ENCODE assay signal across 11 cellular contexts in the genomic region with DNA sequence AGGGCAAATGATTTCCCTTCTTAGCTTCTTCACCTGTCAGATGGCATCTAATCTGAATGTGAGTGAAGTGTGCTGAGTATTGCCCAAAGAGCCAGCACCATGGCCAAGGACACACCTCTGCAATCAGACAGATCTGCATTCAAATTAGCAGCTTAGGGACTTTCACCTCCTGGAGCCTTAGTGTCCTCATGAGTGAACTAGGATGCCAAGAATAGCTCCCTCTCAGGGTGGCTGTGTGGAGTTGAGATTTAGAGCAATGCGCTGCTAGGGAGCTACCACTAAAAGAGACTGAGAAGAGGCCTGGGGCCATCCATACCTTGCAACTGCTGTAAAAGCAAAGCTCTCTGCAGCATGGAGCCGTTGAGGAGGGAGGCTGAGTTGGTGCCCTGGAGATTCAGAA. TPM values are rescaled to one million over a fixed set of nuclear protein-coding genes. Genes with fewer than 3 reads are reported as not detected.
DNase-seq lines count a peak whose midpoint lies in the region; ATAC-seq and TF ChIP-seq lines count a peak whose summit lies in the region.
"Had no signal": no experiment of that assay in that cellular context is flagged by ENCODE, and none has a peak within 500 bp of the region (broad histone marks: within the 10 kb centered on the region; RNA-seq: fewer than 3 reads in every experiment).

No MANE protein-coding gene starts in this region.

- H3K4me3 Mint-ChIP-seq in CD4-positive, CD25-positive, alpha-beta regulatory T cell, result peak overlapping the region; percentile 86 to 92 (median 89)
- peak overlapping the region; percentile 84 to 97 (median 92) for H3K4me3 Mint-ChIP-seq in naive B cell

- no peaks in the 10 kb centered on the region for H3K9me3 ChIP-seq in CD4-positive, CD25-positive, alpha-beta regulatory T cell (ENCODE audit: control insufficient read depth in 2 of 2, low read length in 2 of 2)
- H3K9me3 ChIP-seq in HEK293 (ENCODE audit: control insufficient read depth, insufficient read depth, low read depth, low read length) (no peaks in the 10 kb centered on the region), adipocyte (ENCODE audit: control insufficient read depth, low read length) (no peaks in the 10 kb centered on the region)

- intact Hi-C loops in left colon (cut with DNase I, micrococcal nuclease), result no loop called here

- peaks cover 14% of the 10 kb centered on the region for H3K36me3 Mint-ChIP-seq in CD4-positive, CD25-positive, alpha-beta regulatory T cell
- peaks cover 0 to 8% of the 10 kb centered on the region in 2 donors for H3K36me3 Mint-ChIP-seq in naive B cell

- no peak overlapping the region for H3K27ac ChIP-seq in CD4-positive, CD25-positive, alpha-beta regulatory T cell (ENCODE audit: insufficient read depth, low read length, poor library complexity, severe bottlenecking)
- no peak overlapping the region for H3K27ac ChIP-seq in HEK293 (ENCODE audit: extremely low read depth, low read depth, low read length)

- peaks cover 18% of the 10 kb centered on the region for H3K36me3 ChIP-seq in CD4-positive, CD25-positive, alpha-beta regulatory T cell (ENCODE audit: control insufficient read depth, insufficient read depth, low read length)
- H3K36me3 ChIP-seq in HEK293 (ENCODE audit: control insufficient read depth in 2 of 2, insufficient read depth in 1 of 2, low read length in 2 of 2) (peaks cover 8 to 50% of the 10 kb centered on the region in 2 experiments; a peak in 2 of 3 replicates), adipocyte (ENCODE audit: control insufficient read depth, insufficient read depth, low read length, severe bottlenecking) (peaks cover 37% of the 10 kb centered on the region)

- H3K9me3 Mint-ChIP-seq in CD4-positive, CD25-positive, alpha-beta regulatory T cell, result no peaks in the 10 kb centered on the region
- no peaks in the 10 kb centered on the region for H3K9me3 Mint-ChIP-seq in naive B cell

- H3K4me1 ChIP-seq in CD4-positive, CD25-positive, alpha-beta regulatory T cell (ENCODE audit: control insufficient read depth, insufficient read depth, low read length, poor library complexity, severe bottlenecking), result peaks cover 23% of the 10 kb centered on the region
- H3K4me1 ChIP-seq in HEK293 (ENCODE audit: control insufficient read depth, insufficient read depth, low read length) (no peaks in the 10 kb centered on the region), adipocyte (ENCODE audit: control insufficient read depth, insufficient read depth, low read length) (peaks cover 21% of the 10 kb centered on the region)

- peaks cover 4% of the 10 kb centered on the region for H3K27me3 Mint-ChIP-seq in CD4-positive, CD25-positive, alpha-beta regulatory T cell
- no peaks in the 10 kb centered on the region for H3K27me3 Mint-ChIP-seq in naive B cell

- peak overlapping the region in 2 of 3 donors; percentile 68 to 92 for H3K27ac Mint-ChIP-seq in CD4-positive, CD25-positive, alpha-beta regulatory T cell
- H3K27ac Mint-ChIP-seq in naive B cell, result peak overlapping the region in 4 of 6 donors; percentile 52 to 86 (median 78)

- peaks cover 4 to 40% (median 25%) of the 10 kb centered on the region in 4 donors for H3K4me1 Mint-ChIP-seq in CD4-positive, CD25-positive, alpha-beta regulatory T cell
- H3K4me1 Mint-ChIP-seq in naive B cell, result peaks cover 19 to 48% (median 36%) of the 10 kb centered on the region in 3 donors

- CTCF ChIA-PET in HEK293 (lab: Yijun Ruan, JAX), result interaction anchor here (0.6 to 2.1 kb wide), 9 partner anchors 9 to 269 kb away, joined by 3 to 8 read pairs (median 4); no protein-coding TSS in a partner anchor

- ATAC-seq in CD4-positive, CD25-positive, alpha-beta regulatory T cell (ENCODE audit: low read depth in 2 of 2), result no peak
- ATAC-seq in naive B cell (ENCODE audit: low read depth in 2 of 2) (no peak), GM21723 (IDR thresholded peaks at IDR 0.05; ENCODE audit: unreplicated experiment) (no peak), left colon (no peak), HG03565 (IDR thresholded peaks at IDR 0.05; ENCODE audit: unreplicated experiment) (no peak)

- POLR2A ChIA-PET in HEK293 (lab: Yijun Ruan, JAX), result interaction anchor here (0.6 to 4.5 kb wide), 7 partner anchors 10 to 86 kb away, joined by 3 to 30 read pairs (median 6); partner anchors contain the start of genes BBLN, DNM1, GOLGA2 and SWI5

- no peaks in the 10 kb centered on the region for H3K27me3 ChIP-seq in CD4-positive, CD25-positive, alpha-beta regulatory T cell (ENCODE audit: control insufficient read depth, insufficient read depth, low read length)
- no peaks in the 10 kb centered on the region for H3K27me3 ChIP-seq in adipocyte (replicated peaks; ENCODE audit: control insufficient read depth, insufficient read depth, low read length)

- no peak for DNase-seq in CD4-positive, CD25-positive, alpha-beta regulatory T cell
- DNase-seq in adipocyte (ENCODE audit: low read depth) (no peak), naive B cell (no peak), left colon (no peak), GM19238 (ENCODE audit: insufficient read length, low spot score) (no peak)
- DNase-seq: cortex of kidney, islet precursor cell, NCI-H524 had no signal

- H3K9ac ChIP-seq in adipocyte (ENCODE audit: low read length), result peak overlapping the region; percentile 96

- no peak overlapping the region for H3K4me3 ChIP-seq in CD4-positive, CD25-positive, alpha-beta regulatory T cell (ENCODE audit: low read depth, low read length)
- H3K4me3 ChIP-seq in HEK293 (ENCODE audit: low read depth, low read length), result no peak overlapping the region
- no peak overlapping the region for H3K4me3 ChIP-seq in adipocyte (ENCODE audit: low read length)

- no peak for TF ChIP-seq CTCF in HEK293 (tag by site-specific recombination; IDR thresholded peaks at IDR 0.05)

TF ChIP-seq in HEK293, 187 proteins besides CTCF, POLR2A, EP300 and RAD21 (continues in another document):
- 0 out of 2 replicates have a peak, but pooled peaks have one; percentile 34 for TF ChIP-seq REST (tag by site-specific recombination; IDR thresholded peaks at IDR 0.05)
- no peak for TF ChIP-seq ZNF623 (tag by site-specific recombination; IDR thresholded peaks at IDR 0.05)
- TF ChIP-seq ZNF654 (tag by site-specific recombination; IDR thresholded peaks at IDR 0.05; ENCODE audit: low read depth), result no peak
- no peak for TF ChIP-seq ZNF658 (tag by site-specific recombination; IDR thresholded peaks at IDR 0.05)
- no peak for TF ChIP-seq KLF16 (tag by site-specific recombination; IDR thresholded peaks at IDR 0.05)

RNA-seq across cellular contexts. Expression of gene CIZ1, which starts 1.4 kb away (rescaled TPM):
- 128 TPM for total RNA-seq in CD4-positive, CD25-positive, alpha-beta regulatory T cell
- 1 to 10 TPM; 7.2 to 9.3 (median 8.0) TPM for polyA plus RNA-seq in CD4-positive, CD25-positive, alpha-beta regulatory T cell
- polyA plus RNA-seq in naive B cell (ENCODE audit: low read depth in 6 of 6), result 10 to 100 TPM in 2 of 6 donors, 1 to 10 TPM in 4; 5.6 to 34.6 (median 9.9) TPM
- total RNA-seq in left colon, result 100 to 1,000 TPM in 1 of 2 donors, 10 to 100 TPM in 1; 88.9 to 103 TPM

RNA-seq across cellular contexts. Expression of gene DNM1, which starts 13.2 kb away (rescaled TPM):
- total RNA-seq in CD4-positive, CD25-positive, alpha-beta regulatory T cell, result 1.5 TPM
- not detected for polyA plus RNA-seq in CD4-positive, CD25-positive, alpha-beta regulatory T cell
- polyA plus RNA-seq in naive B cell (ENCODE audit: low read depth in 6 of 6), result under 1 TPM in 4 of 6 donors, not detected in 2; 0.15 to 0.49 (median 0.20) TPM
- 1 to 10 TPM; 3.8 to 7.8 TPM for total RNA-seq in left colon

RNA-seq across cellular contexts. Expression of gene BBLN, which starts 29.9 kb away (rescaled TPM):
- 70.9 TPM for total RNA-seq in CD4-positive, CD25-positive, alpha-beta regulatory T cell
- polyA plus RNA-seq in CD4-positive, CD25-positive, alpha-beta regulatory T cell, result 100 to 1,000 TPM; 111 to 176 (median 128) TPM
- 10 to 100 TPM; 74.7 to 98.3 (median 93.5) TPM for polyA plus RNA-seq in naive B cell (ENCODE audit: low read depth in 6 of 6)
- total RNA-seq in left colon, result 10 to 100 TPM; 35.6 to 50.5 TPM

RNA-seq across cellular contexts. Expression of gene LCN2, which starts 40.8 kb away (rescaled TPM):
- total RNA-seq in CD4-positive, CD25-positive, alpha-beta regulatory T cell, result 0.94 TPM
- polyA plus RNA-seq in CD4-positive, CD25-positive, alpha-beta regulatory T cell, result not detected
- polyA plus RNA-seq in naive B cell (ENCODE audit: low read depth in 6 of 6), result 1 to 10 TPM in 2 of 6 donors, under 1 TPM in 1, not detected in 3; 0.44 to 1.2 (median 1.2) TPM
- total RNA-seq in left colon, result 100 to 1,000 TPM in 1 of 2 donors, 10 to 100 TPM in 1; 12.3 to 358 TPM
